ENCODE assay signal across 22 cellular contexts in genomic region chr9:69056416-69056815, GRCh38. TPM values are rescaled to one million over a fixed set of nuclear protein-coding genes. Genes with fewer than 3 reads are reported as not detected.
"Had no signal": no experiment of that assay in that cellular context is flagged by ENCODE, and none has a peak within 500 bp of the region (broad histone marks: within the 10 kb centered on the region; RNA-seq: fewer than 3 reads in every experiment).

No MANE protein-coding gene starts in this region.

- H3K27ac Mint-ChIP-seq: stimulated activated naive CD8-positive, alpha-beta T cell treated with anti-CD3 and anti-CD28 coated beads, Interleukin-15, amount 100 ng/mL, for 72 hours; T-cell had no signal

- DNase-seq: activated effector memory CD4-positive, alpha-beta T cell treated with Interleukin-2 at 50 U/mL for 16 hours; anterior cingulate cortex; dorsolateral prefrontal cortex; left ventricle myocardium inferior; mesendoderm; stimulated activated CD4-positive, alpha-beta T cell treated with anti-CD3 and anti-CD28 coated beads, Interleukin-4, amount 100 ng/mL, for 1 hour; stimulated activated CD8-positive, alpha-beta memory T cell treated with anti-CD3 and anti-CD28 coated beads, Interleukin-4, amount 100 ng/mL, for 48 hours; stimulated activated naive CD8-positive, alpha-beta T cell treated with anti-CD3 and anti-CD28 coated beads, Interleukin-15, amount 100 ng/mL, for 72 hours; T-cell; testis had no signal

- H3K9me3 ChIP-seq: left ventricle myocardium inferior, testis had no signal

- H3K27me3 ChIP-seq: dorsolateral prefrontal cortex, testis had no signal

- H3K27me3 Mint-ChIP-seq: activated naive CD4-positive, alpha-beta T cell treated with anti-CD3 and anti-CD28 coated beads, Interleukin-2, amount 50 U/mL, for 24 hours; stimulated activated naive CD8-positive, alpha-beta T cell treated with anti-CD3 and anti-CD28 coated beads, Interleukin-15, amount 100 ng/mL, for 72 hours; T-cell had no signal

- H3K4me3 ChIP-seq: dorsolateral prefrontal cortex, left ventricle myocardium inferior, testis had no signal

- H3K4me3 Mint-ChIP-seq: activated naive CD4-positive, alpha-beta T cell treated with anti-CD3 and anti-CD28 coated beads, Interleukin-2, amount 50 U/mL, for 24 hours; stimulated activated naive CD8-positive, alpha-beta T cell treated with anti-CD3 and anti-CD28 coated beads, Interleukin-15, amount 100 ng/mL, for 72 hours; T-cell had no signal

- FAIRE-seq: bronchial epithelial cell, endometrium, islet of Langerhans, urothelium cell line had no signal

- H3K9me3 Mint-ChIP-seq: activated naive CD4-positive, alpha-beta T cell treated with anti-CD3 and anti-CD28 coated beads, Interleukin-2, amount 50 U/mL, for 24 hours; stimulated activated naive CD8-positive, alpha-beta T cell treated with anti-CD3 and anti-CD28 coated beads, Interleukin-15, amount 100 ng/mL, for 72 hours; T-cell had no signal

- H3K27ac ChIP-seq: dorsolateral prefrontal cortex, left ventricle myocardium inferior, testis had no signal

- ATAC-seq: activated CD4-positive, CD25-positive, alpha-beta regulatory T cell treated with anti-CD3 and anti-CD28 coated beads, Interleukin-2, amount 50 U/mL, for 24 hours; esophagus mucosa; stimulated activated naive CD8-positive, alpha-beta T cell treated with anti-CD3 and anti-CD28 coated beads, Interleukin-15, amount 100 ng/mL, for 72 hours; T-cell had no signal

RNA-seq across cellular contexts. Expression of gene PRKACG, which starts 42.5 kb away (rescaled TPM):
- total RNA-seq: bronchial epithelial cell, chondrocyte, dorsolateral prefrontal cortex, esophagus mucosa, fibroblast of villous mesenchyme, left ventricle myocardium inferior, osteocyte, pulmonary artery endothelial cell, T-cell had no signal
- polyA plus RNA-seq: neural cell had no signal
